8 cellular contexts compared by ENCODE assay signal in genomic region chr7:76317782-76318487, GRCh38. TPM values are rescaled to one million over a fixed set of nuclear protein-coding genes. Genes with fewer than 3 reads are reported as not detected.
A peak's percentile ranks its signal among the peaks of the same experiment; 100 is the strongest.
DNase-seq lines count a peak whose midpoint lies in the region; ATAC-seq and TF ChIP-seq lines count a peak whose summit lies in the region.

No MANE protein-coding gene starts in this region.

- peak overlapping the region; percentile 89 for H3K27ac Mint-ChIP-seq in activated naive CD4-positive, alpha-beta T cell treated with anti-CD3 and anti-CD28 coated beads for 36 hours

- no peak for TF ChIP-seq EP300 in gastroesophageal sphincter (IDR thresholded peaks at IDR 0.05)

- DNase-seq in GM03348 (ENCODE audit: low spot score) (peak; percentile 99), HEK293T (ENCODE audit: extremely low spot score) (peak; percentile 96), MV-4-11 (lab: John Stamatoyannopoulos, UW) (peak; percentile 95), SJSA1 (ENCODE audit: low read depth in 1 of 2, low spot score in 2 of 2) (peak; percentile 94 to 97), occipital lobe (lab: John Stamatoyannopoulos, UW) (peak; percentile 98)
- DNase-seq in activated naive CD4-positive, alpha-beta T cell treated with anti-CD3 and anti-CD28 coated beads for 36 hours = peak; percentile 97

- H3K4me1 Mint-ChIP-seq in activated naive CD4-positive, alpha-beta T cell treated with anti-CD3 and anti-CD28 coated beads for 36 hours (ENCODE audit: low read depth) = peaks cover 24% of the 10 kb centered on the region

- H3K4me1 ChIP-seq in SJSA1 (replicated peaks) (peaks cover 20% of the 10 kb centered on the region), gastroesophageal sphincter (peaks cover 0 to 50% (median 14%) of the 10 kb centered on the region in 3 donors)

- H3K27ac ChIP-seq in SJSA1 (peak overlapping the region; percentile 27), gastroesophageal sphincter (peak overlapping the region; percentile 67 to 94 (median 93)), temporal lobe (ENCODE audit: low read depth, low read length) (peak overlapping the region; percentile 96)

- intact Hi-C loops in activated naive CD4-positive, alpha-beta T cell treated with anti-CD3 and anti-CD28 coated beads for 36 hours (cut with micrococcal nuclease) = loop anchor here (1.0 to 5.0 kb wide), 13 partner anchors 15 to 1379 kb away; partner anchors contain the start of genes HIP1, MDH2, RHBDD2 and RSBN1L

- 0% methylated on average over 8 to 21 of the region's 50 CpGs for WGBS in gastroesophageal sphincter (ENCODE audit: low coverage in 1 of 2), 2 donors

- peaks cover 1% of the 10 kb centered on the region for H3K36me3 Mint-ChIP-seq in activated naive CD4-positive, alpha-beta T cell treated with anti-CD3 and anti-CD28 coated beads for 36 hours (ENCODE audit: low read depth)

- H3K36me3 ChIP-seq in SJSA1 = peaks cover 10% of the 10 kb centered on the region
- no peaks in the 10 kb centered on the region for H3K36me3 ChIP-seq in gastroesophageal sphincter

- POLR2A ChIA-PET in HEK293T (lab: Yijun Ruan, JAX) = interaction anchor here (0.7 to 3.4 kb wide), 19 partner anchors 9 to 151 kb away, joined by 3 to 21 read pairs (median 5); partner anchors contain the start of genes HSPB1, YWHAG and ZP3

- CTCF ChIA-PET in HEK293T (lab: Yijun Ruan, JAX) = interaction anchor here (1.2 to 1.3 kb wide), 2 partner anchors 55 to 142 kb away, joined by 3 to 4 read pairs; no protein-coding TSS in a partner anchor
- CTCF ChIA-PET in activated naive CD4-positive, alpha-beta T cell treated with anti-CD3 and anti-CD28 coated beads for 36 hours (lab: Charles Lee) = interaction anchor here (0.6 to 7.2 kb wide), 8 partner anchors 19 to 451 kb away, joined by 3 to 96 read pairs (median 6); no protein-coding TSS in a partner anchor

- H3K4me3 Mint-ChIP-seq in activated naive CD4-positive, alpha-beta T cell treated with anti-CD3 and anti-CD28 coated beads for 36 hours = peak overlapping the region; percentile 82

- no peaks in the 10 kb centered on the region for H3K27me3 Mint-ChIP-seq in activated naive CD4-positive, alpha-beta T cell treated with anti-CD3 and anti-CD28 coated beads for 36 hours (ENCODE audit: low read depth)

- H3K27me3 ChIP-seq in SJSA1 (replicated peaks) (no peaks in the 10 kb centered on the region), gastroesophageal sphincter (no peaks in the 10 kb centered on the region)

- H3K9me3 ChIP-seq in SJSA1 (replicated peaks) (no peaks in the 10 kb centered on the region), gastroesophageal sphincter (no peaks in the 10 kb centered on the region)

- no peaks in the 10 kb centered on the region for H3K9me3 Mint-ChIP-seq in activated naive CD4-positive, alpha-beta T cell treated with anti-CD3 and anti-CD28 coated beads for 36 hours

- TF ChIP-seq CTCF in gastroesophageal sphincter (IDR thresholded peaks at IDR 0.05) = no peak

- H3K4me3 ChIP-seq in SJSA1 (peak overlapping the region; percentile 49), gastroesophageal sphincter (peak overlapping the region; percentile 48 to 69)

- TF ChIP-seq POLR2A in gastroesophageal sphincter (IDR thresholded peaks at IDR 0.05) = peak; percentile 66 to 81

- ATAC-seq in gastroesophageal sphincter = peak; percentile 94

TF ChIP-seq in HEK293T, 16 proteins besides CTCF, POLR2A, EP300 and RAD21:
- TF ChIP-seq SUZ12 (IDR thresholded peaks at IDR 0.05) (no peak), L3MBTL2 (conservative IDR thresholded peaks at IDR 0.05) (peak; percentile 42; the same call in 1 of the 2 replicates)

RNA-seq across cellular contexts. Expression of gene HSPB1, which starts 15.5 kb away (rescaled TPM):
- total RNA-seq in SJSA1 (2014; rRNA removed; shearing (Covaris generic)) = 119 and 221 TPM in 2 replicates
- 100 to 1,000 TPM; 106 to 115 TPM for total RNA-seq in activated naive CD4-positive, alpha-beta T cell treated with anti-CD3 and anti-CD28 coated beads for 36 hours
- 1,000 to 10,000 TPM in 2 of 4 donors, 100 to 1,000 TPM in 2; 880 to 2,548 (median 1,000) TPM for total RNA-seq in gastroesophageal sphincter
- total RNA-seq in occipital lobe = 2.7 TPM
- total RNA-seq in temporal lobe = 5.2 TPM

RNA-seq across cellular contexts. Expression of gene YWHAG, which starts 40.9 kb away (rescaled TPM):
- total RNA-seq in SJSA1 (2014; rRNA removed; shearing (Covaris generic)) = 67.0 and 76.1 TPM in 2 replicates
- 10 to 100 TPM; 95.3 to 96.9 TPM for total RNA-seq in activated naive CD4-positive, alpha-beta T cell treated with anti-CD3 and anti-CD28 coated beads for 36 hours
- total RNA-seq in gastroesophageal sphincter (10 to 100 TPM; 49.8 to 86.2 (median 70.3) TPM), occipital lobe (387 TPM), temporal lobe (344 TPM)

Comparison
In these comparisons a context has a peak if more than half of its experiments do, and no peak if none do; other contexts are left out.
1. Peak in every context shown above with its lines: DNase-seq, ATAC-seq, H3K4me3 ChIP-seq and H3K27ac ChIP-seq.
2. H3K27ac ChIP-seq: peak in every context shown above with its lines; median percentile 96 in temporal lobe; 93 in gastroesophageal sphincter; 27 in SJSA1.
3. RNA of gene HSPB1, which starts 15.5 kb away (total RNA-seq): 880 to 2,548 TPM in gastroesophageal sphincter, 119 to 221 TPM in SJSA1 and 106 to 115 TPM in activated naive CD4-positive, alpha-beta T cell treated with anti-CD3 and anti-CD28 coated beads for 36 hours; 5.2 TPM in temporal lobe (single experiment) and 2.7 TPM in occipital lobe (single experiment); every median in the first group is over 10 times any median in the second.